Comparison of ENCODE assay signal across 15 cellular contexts in the genomic region with DNA sequence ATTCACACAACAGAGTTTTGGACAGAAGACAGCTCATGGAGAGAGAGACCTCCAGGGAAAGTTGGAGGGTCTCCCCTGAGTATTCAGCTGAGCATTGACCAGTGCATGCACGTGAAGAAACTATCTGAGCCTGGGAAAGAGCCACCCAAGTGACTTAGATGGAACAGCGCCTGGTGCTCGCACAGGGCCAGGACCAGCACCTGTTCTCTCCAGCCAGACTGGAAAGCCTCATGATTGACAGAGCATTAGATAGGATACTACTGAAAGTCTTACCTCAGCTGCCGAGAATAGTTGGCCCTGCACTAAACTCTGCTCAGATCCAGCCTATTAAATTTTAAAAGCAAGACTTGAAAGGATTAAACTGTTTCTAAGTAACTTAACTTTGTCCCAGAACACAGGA. TPM values are rescaled to one million over a fixed set of nuclear protein-coding genes. Genes with fewer than 3 reads are reported as not detected.
DNase-seq lines count a peak whose midpoint lies in the region; ATAC-seq and TF ChIP-seq lines count a peak whose summit lies in the region.
"Had no signal": no experiment of that assay in that cellular context is flagged by ENCODE, and none has a peak within 500 bp of the region (broad histone marks: within the 10 kb centered on the region; RNA-seq: fewer than 3 reads in every experiment).

No MANE protein-coding gene starts in this region.

- TF ChIP-seq CTCF in RWPE2 (IDR thresholded peaks at IDR 0.05; ENCODE audit: poor library complexity, severe bottlenecking) (no peak), psoas muscle (IDR thresholded peaks at IDR 0.05) (no peak)

- H3K27ac ChIP-seq in RWPE2 (ENCODE audit: poor library complexity, severe bottlenecking) (no peak overlapping the region), psoas muscle (no peak overlapping the region), skeletal muscle tissue (ENCODE audit: low read depth, low read length) (peak overlapping the region; percentile 50)
- H3K27ac ChIP-seq: C4-2B had no signal

- peak overlapping the region; percentile 33 to 79 for H3K27ac Mint-ChIP-seq in effector memory CD8-positive, alpha-beta T cell
- H3K27ac Mint-ChIP-seq: CD4-positive, alpha-beta T cell; GM23338 had no signal

- peaks cover 4% of the 10 kb centered on the region for H3K9me3 ChIP-seq in RWPE2 (ENCODE audit: severe bottlenecking)
- peaks cover 11% of the 10 kb centered on the region for H3K9me3 ChIP-seq in psoas muscle
- H3K9me3 ChIP-seq in skeletal muscle tissue (ENCODE audit: control insufficient read depth in 3 of 3, low read length in 3 of 3), result no peaks in the 10 kb centered on the region

- intact Hi-C loops in psoas muscle (cut with DNase I), result no loop called here

- H3K9me3 Mint-ChIP-seq in effector memory CD8-positive, alpha-beta T cell, result no peaks in the 10 kb centered on the region

- peaks cover 15 to 36% of the 10 kb centered on the region in 2 donors for H3K27me3 Mint-ChIP-seq in effector memory CD8-positive, alpha-beta T cell

- no peak overlapping the region for H3K4me3 ChIP-seq in RWPE2 (ENCODE audit: severe bottlenecking)
- H3K4me3 ChIP-seq in psoas muscle, result no peak overlapping the region
- no peak overlapping the region for H3K4me3 ChIP-seq in skeletal muscle tissue (ENCODE audit: low read length in 3 of 3)
- H3K4me3 ChIP-seq: GM23338 had no signal

- H3K36me3 ChIP-seq in RWPE2 (ENCODE audit: low read depth), result no peaks in the 10 kb centered on the region
- no peaks in the 10 kb centered on the region for H3K36me3 ChIP-seq in psoas muscle (ENCODE audit: insufficient read depth in 1 of 2, low read depth in 1 of 2)
- no peaks in the 10 kb centered on the region for H3K36me3 ChIP-seq in skeletal muscle tissue (ENCODE audit: control insufficient read depth in 3 of 3, insufficient read depth in 3 of 3, low read length in 3 of 3)

- no peaks in the 10 kb centered on the region for H3K4me1 Mint-ChIP-seq in effector memory CD8-positive, alpha-beta T cell (ENCODE audit: low read depth in 2 of 2)
- H3K4me1 Mint-ChIP-seq: GM23338 had no signal

- no peaks in the 10 kb centered on the region for H3K4me1 ChIP-seq in RWPE2 (ENCODE audit: insufficient read depth, poor library complexity, severe bottlenecking)
- H3K4me1 ChIP-seq in psoas muscle, result peaks cover 4% of the 10 kb centered on the region
- peaks cover 12 to 20% (median 12%) of the 10 kb centered on the region in 3 donors for H3K4me1 ChIP-seq in skeletal muscle tissue (ENCODE audit: control insufficient read depth in 3 of 3, insufficient read depth in 3 of 3, low read length in 3 of 3)

- DNase-seq in RWPE2 (ENCODE audit: low spot score), result peak; percentile 9
- no peak for DNase-seq in effector memory CD8-positive, alpha-beta T cell
- no peak for DNase-seq in psoas muscle
- no peak for DNase-seq in Ammon's horn (ENCODE audit: low spot score)
- DNase-seq: ACHN, DMS153, DMS79, GDM1, HCEC 1CT, IMR-90 had no signal

- 19 to 29% (median 22%) methylated on average over 4 of the region's 4 CpGs for WGBS in psoas muscle, 3 donors

- H3K9ac ChIP-seq in skeletal muscle tissue (ENCODE audit: low read depth in 1 of 3, low read length in 3 of 3), result no peak overlapping the region

- no peaks in the 10 kb centered on the region for H3K27me3 ChIP-seq in RWPE2 (ENCODE audit: insufficient read depth, poor library complexity, severe bottlenecking)
- no peaks in the 10 kb centered on the region for H3K27me3 ChIP-seq in psoas muscle (ENCODE audit: insufficient read depth in 3 of 3, low read length in 2 of 3)
- H3K27me3 ChIP-seq in skeletal muscle tissue (ENCODE audit: control insufficient read depth in 3 of 3, insufficient read depth in 3 of 3, low read length in 3 of 3), result no peaks in the 10 kb centered on the region

- H3K36me3 Mint-ChIP-seq in effector memory CD8-positive, alpha-beta T cell (ENCODE audit: insufficient read depth), result no peaks in the 10 kb centered on the region

- no peak overlapping the region for H3K4me3 Mint-ChIP-seq in effector memory CD8-positive, alpha-beta T cell
- H3K4me3 Mint-ChIP-seq: CD4-positive, alpha-beta T cell; GM23338 had no signal

- ATAC-seq in RWPE2 (ENCODE audit: low read depth) (no peak), psoas muscle (peak; percentile 88 to 96 (median 92)), HG03095 (IDR thresholded peaks at IDR 0.05; ENCODE audit: unreplicated experiment) (no peak)
- ATAC-seq in effector memory CD8-positive, alpha-beta T cell (replicated peaks), result no peak
- ATAC-seq: GM23338 had no signal

RNA-seq across cellular contexts. Expression of gene NEURL1B, which starts 28.3 kb away (rescaled TPM):
- total RNA-seq in psoas muscle (10 to 100 TPM; 13.7 to 20.4 (median 16.4) TPM), skeletal muscle tissue (23.0 TPM)
- 1 to 10 TPM; 8.0 to 9.7 (median 8.2) TPM for polyA plus RNA-seq in psoas muscle

Comparison
In these comparisons a context has a peak if more than half of its experiments do, and no peak if none do; other contexts are left out.
1. ATAC-seq: peak in psoas muscle (4 of 4); none in RWPE2 (single experiment), effector memory CD8-positive, alpha-beta T cell (single experiment) and HG03095 (single experiment).